ENCODE assay signal across 17 cellular contexts in genomic region chr7:44200163-44200562, GRCh38. TPM values are rescaled to one million over a fixed set of nuclear protein-coding genes. Genes with fewer than 3 reads are reported as not detected.
DNase-seq lines count a peak whose midpoint lies in the region; ATAC-seq and TF ChIP-seq lines count a peak whose summit lies in the region.
"Not testable (repeated sequence)": the region's sequence is repeated elsewhere in the genome, so short reads cannot be mapped to it uniquely, and the experiment has no call there.
"Had no signal": no experiment of that assay in that cellular context is flagged by ENCODE, and none has a peak within 500 bp of the region (broad histone marks: within the 10 kb centered on the region; RNA-seq: fewer than 3 reads in every experiment).

No MANE protein-coding gene starts in this region.

- H3K36me3 ChIP-seq in Karpas-422 (ENCODE audit: insufficient read depth, low read length) (peaks cover 10% of the 10 kb centered on the region; the same call in 1 of the 2 replicates), lower lobe of right lung (peaks cover 10% of the 10 kb centered on the region)

- not testable (repeated sequence) for H3K9me2 ChIP-seq in Karpas-422 (replicated peaks; ENCODE audit: insufficient read depth, low read length)

- peaks cover 14% of the 10 kb centered on the region for H3K36me3 Mint-ChIP-seq in activated T-cell treated with anti-CD3 and anti-CD28 coated beads, Interleukin-2, amount 50 U/mL, for 4 hours (ENCODE audit: insufficient read depth)
- not testable (repeated sequence) for H3K36me3 Mint-ChIP-seq in activated naive CD8-positive, alpha-beta T cell treated with anti-CD3 and anti-CD28 coated beads, Interleukin-2, amount 50 U/mL, for 24 hours (ENCODE audit: low read depth); neural crest cell (ENCODE audit: low read depth); type B pancreatic cell

- peaks cover 43% of the 10 kb centered on the region for H3K79me2 ChIP-seq in Karpas-422 (ENCODE audit: low read length)

- H2AFZ ChIP-seq in Karpas-422 (ENCODE audit: low read length): not testable (repeated sequence)

- not testable (repeated sequence) for H3K27ac Mint-ChIP-seq in activated naive CD8-positive, alpha-beta T cell treated with anti-CD3 and anti-CD28 coated beads, Interleukin-2, amount 50 U/mL, for 24 hours; neural crest cell (ENCODE audit: unreplicated experiment); type B pancreatic cell

- not testable (repeated sequence) for H3K9me3 Mint-ChIP-seq in activated T-cell treated with anti-CD3 and anti-CD28 coated beads, Interleukin-2, amount 50 U/mL, for 4 hours; activated naive CD8-positive, alpha-beta T cell treated with anti-CD3 and anti-CD28 coated beads, Interleukin-2, amount 50 U/mL, for 24 hours; neural crest cell; type B pancreatic cell

- not testable (repeated sequence) for DNase-seq in Karpas-422; activated T-cell treated with anti-CD3 and anti-CD28 coated beads, Interleukin-2, amount 50 U/mL, for 4 hours; activated naive CD8-positive, alpha-beta T cell treated with anti-CD3 and anti-CD28 coated beads, Interleukin-2, amount 50 U/mL, for 24 hours; lower lobe of right lung; neural crest cell (ENCODE audit: low read depth, low spot score); type B pancreatic cell (ENCODE audit: extremely low spot score, unreplicated experiment)

- H3K4me1 ChIP-seq in Karpas-422 (ENCODE audit: low read length) (peaks cover 21% of the 10 kb centered on the region), lower lobe of right lung (peaks cover 12% of the 10 kb centered on the region)

- not testable (repeated sequence) for TF ChIP-seq CTCF in C4-2B (conservative IDR thresholded peaks at IDR 0.05); VCaP (conservative IDR thresholded peaks at IDR 0.05); lower lobe of right lung (IDR thresholded peaks at IDR 0.05); neural crest cell (conservative IDR thresholded peaks at IDR 0.05); type B pancreatic cell (conservative IDR thresholded peaks at IDR 0.05)

- H3K27me3 Mint-ChIP-seq in activated T-cell treated with anti-CD3 and anti-CD28 coated beads, Interleukin-2, amount 50 U/mL, for 4 hours (ENCODE audit: low read depth): peaks cover 12% of the 10 kb centered on the region
- not testable (repeated sequence) for H3K27me3 Mint-ChIP-seq in activated naive CD8-positive, alpha-beta T cell treated with anti-CD3 and anti-CD28 coated beads, Interleukin-2, amount 50 U/mL, for 24 hours
- peaks cover 37% of the 10 kb centered on the region for H3K27me3 Mint-ChIP-seq in neural crest cell (ENCODE audit: low read depth)
- H3K27me3 Mint-ChIP-seq in type B pancreatic cell: peaks cover 11% of the 10 kb centered on the region

- peaks cover 25% of the 10 kb centered on the region for H3K4me1 Mint-ChIP-seq in activated T-cell treated with anti-CD3 and anti-CD28 coated beads, Interleukin-2, amount 50 U/mL, for 4 hours (ENCODE audit: low read depth)
- H3K4me1 Mint-ChIP-seq in activated naive CD8-positive, alpha-beta T cell treated with anti-CD3 and anti-CD28 coated beads, Interleukin-2, amount 50 U/mL, for 24 hours: peaks cover 35% of the 10 kb centered on the region
- H3K4me1 Mint-ChIP-seq in neural crest cell (peaks cover 23% of the 10 kb centered on the region), type B pancreatic cell (ENCODE audit: unreplicated experiment) (peaks cover 22% of the 10 kb centered on the region)

- intact Hi-C loops in lower lobe of right lung (cut with DNase I): not testable (repeated sequence)

- not testable (repeated sequence) for H3K9me3 ChIP-seq in Karpas-422 (ENCODE audit: low read length); lower lobe of right lung

- H3K27ac ChIP-seq in C4-2B (peak overlapping the region; percentile 84; the same call in 1 of the 2 replicates), VCaP (peak overlapping the region; percentile 77)
- not testable (repeated sequence) for H3K27ac ChIP-seq in Karpas-422 (ENCODE audit: low read length); lower lobe of right lung

- not testable (repeated sequence) for ATAC-seq in activated T-cell treated with anti-CD3 and anti-CD28 coated beads, Interleukin-2, amount 50 U/mL, for 4 hours; activated naive CD8-positive, alpha-beta T cell treated with anti-CD3 and anti-CD28 coated beads, Interleukin-2, amount 50 U/mL, for 24 hours; lower lobe of right lung

- H3K4me2 ChIP-seq in Karpas-422 (ENCODE audit: low read depth, low read length, poor library complexity, severe bottlenecking): peak overlapping the region; percentile 82

- H3K4me3 Mint-ChIP-seq in activated T-cell treated with anti-CD3 and anti-CD28 coated beads, Interleukin-2, amount 50 U/mL, for 4 hours: peak overlapping the region; percentile 70
- peak overlapping the region; percentile 69 for H3K4me3 Mint-ChIP-seq in activated naive CD8-positive, alpha-beta T cell treated with anti-CD3 and anti-CD28 coated beads, Interleukin-2, amount 50 U/mL, for 24 hours
- H3K4me3 Mint-ChIP-seq in neural crest cell (peak overlapping the region; percentile 47), type B pancreatic cell (peak overlapping the region; percentile 51)

- not testable (repeated sequence) for H3K27me3 ChIP-seq in Karpas-422 (ENCODE audit: low read length); lower lobe of right lung (ENCODE audit: low read depth)

- H3K4me3 ChIP-seq in Karpas-422 (ENCODE audit: low read length): not testable (repeated sequence)
- peak overlapping the region; percentile 73 for H3K4me3 ChIP-seq in lower lobe of right lung

- H3K9ac ChIP-seq in Karpas-422 (ENCODE audit: low read length): not testable (repeated sequence)

- peaks cover 16% of the 10 kb centered on the region for H4K20me1 ChIP-seq in Karpas-422 (ENCODE audit: insufficient read depth, low read depth, low read length)

RNA-seq across cellular contexts. Expression of gene YKT6, which starts 0.6 kb away (rescaled TPM):
- total RNA-seq in Karpas-422 (2014; rRNA removed; shearing (Covaris generic); ENCODE audit: low replicate concordance): 63.1 and 88.6 TPM in 2 replicates
- total RNA-seq in activated T-cell treated with anti-CD3 and anti-CD28 coated beads, Interleukin-2, amount 50 U/mL, for 4 hours: 100 to 1,000 TPM; 114 to 121 (median 115) TPM
- total RNA-seq in lower lobe of right lung (58.7 TPM), neural crest cell (95.9 and 97.4 TPM in 2 replicates), type B pancreatic cell (ENCODE audit: low replicate concordance) (82.4 and 97.4 TPM in 2 replicates)

RNA-seq across cellular contexts. Expression of gene GCK, which starts 10.9 kb away (rescaled TPM):
- total RNA-seq in Karpas-422 (2014; rRNA removed; shearing (Covaris generic); ENCODE audit: low replicate concordance): not detected in 2 replicates
- 1 to 10 TPM; 1.3 to 4.3 (median 2.7) TPM for total RNA-seq in activated T-cell treated with anti-CD3 and anti-CD28 coated beads, Interleukin-2, amount 50 U/mL, for 4 hours
- total RNA-seq in lower lobe of right lung (0.47 TPM), neural crest cell (0.42 and 0.52 TPM in 2 replicates), type B pancreatic cell (ENCODE audit: low replicate concordance) (5.6 and 6.7 TPM in 2 replicates)
- total RNA-seq: A172; CD4-positive, CD25-positive, alpha-beta regulatory T cell; PC-9; psoas muscle had no signal

RNA-seq across cellular contexts. Expression of gene MYL7, which starts 59.0 kb away (rescaled TPM):
- total RNA-seq in Karpas-422 (2014; rRNA removed; shearing (Covaris generic); ENCODE audit: low replicate concordance): not detected in 2 replicates
- under 1 TPM in 1 of 3 donors, not detected in 2; 0.55 TPM for total RNA-seq in activated T-cell treated with anti-CD3 and anti-CD28 coated beads, Interleukin-2, amount 50 U/mL, for 4 hours
- total RNA-seq in lower lobe of right lung (1.6 TPM), neural crest cell (not detected in 2 replicates), type B pancreatic cell (ENCODE audit: low replicate concordance) (1.6 and 2.5 TPM in 2 replicates)
- total RNA-seq: A172; aorta; CD4-positive, CD25-positive, alpha-beta regulatory T cell; GM23248; lung microvascular endothelial cell; PC-9; sciatic nerve; transverse colon had no signal
